Comparison of ENCODE assay signal across 13 cellular contexts in the genomic region with DNA sequence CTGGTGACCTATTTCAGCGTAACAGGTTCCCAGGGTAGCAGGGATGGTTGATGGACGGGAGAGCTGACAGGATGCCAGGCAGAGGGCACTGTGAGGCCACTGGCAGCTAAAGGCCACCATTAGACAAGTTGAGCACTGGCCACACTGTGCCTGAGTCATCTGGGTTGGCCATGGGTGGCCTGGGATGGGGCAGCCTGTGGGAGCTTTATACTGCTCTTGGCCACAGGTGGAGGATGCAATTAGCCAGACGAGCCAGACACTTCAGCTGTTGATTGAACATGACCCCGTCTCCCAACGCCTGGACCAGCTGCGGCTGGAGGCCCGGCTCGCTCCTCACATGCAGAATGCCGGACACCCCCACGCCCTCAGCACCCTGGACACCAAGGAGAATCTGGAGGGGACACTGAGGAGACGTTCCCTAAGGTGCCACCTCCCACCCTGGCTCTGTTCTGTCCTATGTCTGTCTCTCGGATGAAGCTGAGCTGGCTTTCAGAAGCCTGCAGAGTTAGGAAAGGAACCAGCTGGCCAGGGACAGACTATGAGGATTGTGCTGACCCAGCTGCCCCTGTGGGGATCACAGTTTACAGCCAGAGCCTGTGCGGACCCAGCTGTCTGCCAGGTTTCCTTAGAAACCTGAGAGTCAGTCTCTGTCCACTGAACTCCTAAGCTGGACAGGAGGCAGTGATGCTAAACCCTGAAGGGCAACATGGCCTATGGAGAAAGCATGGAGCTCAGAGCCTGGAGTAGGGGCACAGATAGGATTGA.
"Had no signal": no experiment of that assay in that cellular context is flagged by ENCODE, and none has a peak within 500 bp of the region (broad histone marks: within the 10 kb centered on the region; RNA-seq: fewer than 3 reads in every experiment).

No MANE protein-coding gene starts in this region.

- H3K27ac ChIP-seq: adrenal gland, esophagus squamous epithelium, prostate gland, thoracic aorta, VCaP had no signal

- H3K9me3 ChIP-seq: adrenal gland, esophagus squamous epithelium, prostate gland, thoracic aorta had no signal

- H3K27me3 ChIP-seq: adrenal gland, esophagus squamous epithelium had no signal

- DNase-seq: activated CD4-positive, alpha-beta memory T cell treated with anti-CD3 and anti-CD28 coated beads, Interleukin-2, amount 10 ng/mL, durations not matched to agents 7 days and 5 days; activated effector memory CD4-positive, alpha-beta T cell treated with Interleukin-2 at 50 U/mL for 16 hours; activated naive CD4-positive, alpha-beta T cell treated with anti-CD3 and anti-CD28 coated beads, Interleukin-2, amount 50 U/mL, for 16 hours; activated T-cell treated with anti-CD3 and anti-CD28 coated beads, Interleukin-2, amount 50 U/mL, for 4 hours; adrenal gland; esophagus squamous epithelium; immature natural killer cell; stimulated activated CD4-positive, alpha-beta T cell treated with anti-CD3 and anti-CD28 coated beads, Interleukin-1b, Interleukin-23, amount 100 ng/mL, for 48 hours; T1000 had no signal

- ATAC-seq: activated T-cell treated with anti-CD3 and anti-CD28 coated beads, Interleukin-2, amount 50 U/mL, for 4 hours; sciatic nerve had no signal

- H3K4me1 ChIP-seq: adrenal gland, esophagus squamous epithelium, prostate gland had no signal

- H3K4me3 ChIP-seq: adrenal gland, esophagus squamous epithelium, prostate gland, thoracic aorta had no signal
